11 cellular contexts compared by ENCODE assay signal in the genomic region with DNA sequence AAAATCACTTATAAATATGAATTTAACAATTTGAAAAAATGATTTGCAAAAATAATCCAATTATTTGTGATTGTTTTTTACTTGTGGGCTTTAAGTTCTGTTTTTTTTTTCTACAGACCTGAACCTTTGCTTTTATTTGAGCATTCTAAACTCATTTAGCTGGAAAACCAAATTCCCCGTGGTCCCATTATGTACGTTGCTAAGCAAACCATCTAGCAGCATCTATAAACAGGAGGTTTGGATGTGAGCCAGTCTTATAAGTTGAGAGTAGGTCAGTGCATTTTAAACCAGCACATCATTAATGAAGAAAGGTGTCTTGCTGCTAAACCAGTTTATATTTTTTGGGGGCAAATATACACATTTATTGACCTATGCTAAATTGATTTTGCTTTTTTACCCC.
A peak's percentile ranks its signal among the peaks of the same experiment; 100 is the strongest.
DNase-seq lines count a peak whose midpoint lies in the region; ATAC-seq and TF ChIP-seq lines count a peak whose summit lies in the region.
"Had no signal": no experiment of that assay in that cellular context is flagged by ENCODE, and none has a peak within 500 bp of the region (broad histone marks: within the 10 kb centered on the region; RNA-seq: fewer than 3 reads in every experiment).

No MANE protein-coding gene starts in this region.

- H3K27ac Mint-ChIP-seq in glutamatergic neuron (ENCODE audit: unreplicated experiment) (peak overlapping the region; percentile 31), Calu3 (ENCODE audit: unreplicated experiment) (no peak overlapping the region)
- no peak overlapping the region for H3K27ac Mint-ChIP-seq in stimulated activated naive CD8-positive, alpha-beta T cell treated with anti-CD3 and anti-CD28 coated beads, Interleukin-15, amount 100 ng/mL, for 72 hours
- H3K27ac Mint-ChIP-seq: memory B cell had no signal

- CTCF ChIA-PET in Calu3 (lab: Charles Lee) = no interaction called here

- peaks cover 3% of the 10 kb centered on the region for H3K9me3 Mint-ChIP-seq in glutamatergic neuron (ENCODE audit: unreplicated experiment)
- H3K9me3 Mint-ChIP-seq in stimulated activated naive CD8-positive, alpha-beta T cell treated with anti-CD3 and anti-CD28 coated beads, Interleukin-15, amount 100 ng/mL, for 72 hours = peaks cover 6% of the 10 kb centered on the region in 2 donors
- H3K9me3 Mint-ChIP-seq in Calu3 (ENCODE audit: low read depth, unreplicated experiment) = no peaks in the 10 kb centered on the region
- H3K9me3 Mint-ChIP-seq: memory B cell had no signal

- H3K27me3 Mint-ChIP-seq in glutamatergic neuron (ENCODE audit: unreplicated experiment) = no peaks in the 10 kb centered on the region
- H3K27me3 Mint-ChIP-seq in stimulated activated naive CD8-positive, alpha-beta T cell treated with anti-CD3 and anti-CD28 coated beads, Interleukin-15, amount 100 ng/mL, for 72 hours = no peaks in the 10 kb centered on the region
- H3K27me3 Mint-ChIP-seq in Calu3 (ENCODE audit: unreplicated experiment) = no peaks in the 10 kb centered on the region
- H3K27me3 Mint-ChIP-seq: memory B cell had no signal

- BruUV-seq in Calu3 (replicated peaks; lab: Mats Ljungman, UMichigan) = no TSS peak

- peak; percentile 49 for DNase-seq in Daoy (ENCODE audit: low read depth)
- peak; percentile 87 for DNase-seq in NCI-H1694 (lab: John Stamatoyannopoulos, UW)
- peak; percentile 16 for DNase-seq in RPMI7951 (ENCODE audit: low read depth)
- DNase-seq in glutamatergic neuron = no peak
- no peak for DNase-seq in stimulated activated naive CD8-positive, alpha-beta T cell treated with anti-CD3 and anti-CD28 coated beads, Interleukin-15, amount 100 ng/mL, for 72 hours
- no peak for DNase-seq in Calu3
- no peak for DNase-seq in GM19240 (ENCODE audit: insufficient read length, low spot score)
- DNase-seq: effector memory CD4-positive, alpha-beta T cell; stomach had no signal

- intact Hi-C loops in Calu3 (cut with micrococcal nuclease; ENCODE audit: unreplicated experiment) = no loop called here

- H3K36me3 Mint-ChIP-seq in glutamatergic neuron (ENCODE audit: unreplicated experiment) = no peaks in the 10 kb centered on the region
- H3K36me3 Mint-ChIP-seq in Calu3 (ENCODE audit: insufficient read depth, unreplicated experiment) = no peaks in the 10 kb centered on the region

- H3K4me1 Mint-ChIP-seq in glutamatergic neuron (ENCODE audit: low read depth, unreplicated experiment) (peaks cover 13% of the 10 kb centered on the region), Calu3 (ENCODE audit: low read depth, unreplicated experiment) (no peaks in the 10 kb centered on the region)
- no peaks in the 10 kb centered on the region for H3K4me1 Mint-ChIP-seq in stimulated activated naive CD8-positive, alpha-beta T cell treated with anti-CD3 and anti-CD28 coated beads, Interleukin-15, amount 100 ng/mL, for 72 hours

- H3K4me3 Mint-ChIP-seq in glutamatergic neuron (ENCODE audit: unreplicated experiment) (peak overlapping the region; percentile 28), Calu3 (ENCODE audit: low read depth, unreplicated experiment) (no peak overlapping the region)
- H3K4me3 Mint-ChIP-seq in stimulated activated naive CD8-positive, alpha-beta T cell treated with anti-CD3 and anti-CD28 coated beads, Interleukin-15, amount 100 ng/mL, for 72 hours = no peak overlapping the region
- H3K4me3 Mint-ChIP-seq: memory B cell had no signal

- ATAC-seq in stimulated activated naive CD8-positive, alpha-beta T cell treated with anti-CD3 and anti-CD28 coated beads, Interleukin-15, amount 100 ng/mL, for 72 hours = no peak
- ATAC-seq in HG02981 (IDR thresholded peaks at IDR 0.05; ENCODE audit: unreplicated experiment) = no peak

- TF ChIP-seq CTCF in glutamatergic neuron (IDR thresholded peaks at IDR 0.05; ENCODE audit: partially characterized antibody, unreplicated experiment) = no peak
- no peak for TF ChIP-seq CTCF in Calu3 (IDR thresholded peaks at IDR 0.05; ENCODE audit: unreplicated experiment)

Comparison
In these comparisons a context has a peak if more than half of its experiments do, and no peak if none do; other contexts are left out.
1. DNase-seq: peak in Daoy (single experiment), NCI-H1694 (single experiment) and RPMI7951 (single experiment); none in glutamatergic neuron (single experiment), stimulated activated naive CD8-positive, alpha-beta T cell treated with anti-CD3 and anti-CD28 coated beads, Interleukin-15, amount 100 ng/mL, for 72 hours (0 of 2), Calu3 (single experiment) and GM19240 (single experiment).